Comparison of ENCODE assay signal across 17 cellular contexts in the genomic region with DNA sequence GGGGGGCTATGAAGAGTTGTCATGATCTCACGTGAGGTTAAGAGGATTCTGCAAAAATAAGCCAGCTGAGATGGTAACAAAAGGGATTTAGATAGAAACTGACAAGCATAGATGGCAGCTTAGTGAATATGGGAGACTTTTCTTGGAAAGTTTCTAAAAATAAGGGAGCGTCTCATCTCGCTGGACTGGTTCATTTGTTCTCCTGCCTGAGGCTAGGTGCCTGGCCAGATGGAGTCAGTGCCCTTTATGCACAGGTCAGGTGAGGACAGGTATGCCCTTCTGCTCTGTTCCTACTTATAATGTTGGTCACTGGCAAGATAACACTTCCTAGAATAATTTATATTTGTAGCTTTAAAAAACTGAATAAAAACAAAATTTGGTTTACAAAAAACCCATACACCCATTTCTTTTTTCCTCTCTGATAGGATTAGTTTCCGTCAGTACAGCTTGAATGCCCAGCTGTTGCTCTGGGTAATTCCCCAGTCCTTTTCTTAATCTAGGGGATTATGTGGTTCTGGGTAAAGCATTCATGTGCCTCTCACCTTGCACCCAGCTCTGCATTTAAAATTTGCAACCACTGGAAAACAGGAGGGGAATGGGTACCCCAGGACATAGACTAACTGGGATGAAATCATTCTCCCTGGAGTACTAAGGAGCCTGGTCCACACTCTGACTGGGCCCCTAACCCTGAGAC.
DNase-seq lines count a peak whose midpoint lies in the region; ATAC-seq and TF ChIP-seq lines count a peak whose summit lies in the region.
"Had no signal": no experiment of that assay in that cellular context is flagged by ENCODE, and none has a peak within 500 bp of the region (broad histone marks: within the 10 kb centered on the region; RNA-seq: fewer than 3 reads in every experiment).

No MANE protein-coding gene starts in this region.

- peak overlapping the region; percentile 11; the same call in 1 of the 2 replicates for H3K4me3 ChIP-seq in Karpas-422 (ENCODE audit: low read length)
- H3K4me3 ChIP-seq in WERI-Rb-1 (ENCODE audit: low read depth, low read length) = no peak overlapping the region
- H3K4me3 ChIP-seq in psoas muscle = no peak overlapping the region
- no peak overlapping the region for H3K4me3 ChIP-seq in testis
- H3K4me3 ChIP-seq: BLaER1 treated with 17β-estradiol and CSF1 and Interleukin-3, amounts not matched to agents 10 nM and 100 nM had no signal

- intact Hi-C loops in psoas muscle (cut with DNase I) = loop anchor here in 1 of 2 donors (1.0 to 10.0 kb wide), 3 partner anchors 13 to 153 kb away; no protein-coding TSS in a partner anchor
- intact Hi-C loops in testis (cut with DNase I; ENCODE audit: low total_unique reads) = no loop called here

- H3K9me2 ChIP-seq in Karpas-422 (replicated peaks; ENCODE audit: insufficient read depth, low read length) = no peaks in the 10 kb centered on the region

- no peaks in the 10 kb centered on the region for H3K27me3 ChIP-seq in Karpas-422 (ENCODE audit: low read length)
- no peaks in the 10 kb centered on the region for H3K27me3 ChIP-seq in WERI-Rb-1 (ENCODE audit: insufficient read depth, low read depth, severe bottlenecking)
- H3K27me3 ChIP-seq in psoas muscle (ENCODE audit: insufficient read depth in 3 of 3, low read length in 2 of 3) = no peaks in the 10 kb centered on the region
- no peaks in the 10 kb centered on the region for H3K27me3 ChIP-seq in testis
- H3K27me3 ChIP-seq: BLaER1 treated with 17β-estradiol and CSF1 and Interleukin-3, amounts not matched to agents 10 nM and 100 nM had no signal

- peak; percentile 64 for DNase-seq in D341Med (ENCODE audit: low spot score)
- no peak for DNase-seq in Karpas-422
- peak; percentile 45 for DNase-seq in WERI-Rb-1
- DNase-seq in psoas muscle = no peak
- DNase-seq in testis = no peak
- DNase-seq in AML-193 (lab: John Stamatoyannopoulos, UW) = no peak
- DNase-seq: 8988T; Calu3; CD4-positive, CD25-positive, alpha-beta regulatory T cell; DMS153; DND-41; GF-D8; HCEC 1CT; HFFc6 had no signal

- TF ChIP-seq CTCF in WERI-Rb-1 (IDR thresholded peaks at IDR 0.05; ENCODE audit: low read depth, low read length) (no peak), psoas muscle (IDR thresholded peaks at IDR 0.05) (no peak), testis (IDR thresholded peaks at IDR 0.05) (no peak)

- WGBS in psoas muscle, 3 donors = 27 to 40% (median 36%) methylated on average over 4 of the region's 4 CpGs
- WGBS in testis, 2 donors = 90 to 96% methylated on average over 4 of the region's 4 CpGs

- no peaks in the 10 kb centered on the region for H4K20me1 ChIP-seq in Karpas-422 (ENCODE audit: insufficient read depth, low read depth, low read length)

- no peak overlapping the region for H2AFZ ChIP-seq in Karpas-422 (ENCODE audit: low read length)

- H3K79me2 ChIP-seq in Karpas-422 (ENCODE audit: low read length) = no peaks in the 10 kb centered on the region

- no peaks in the 10 kb centered on the region for H3K9me3 ChIP-seq in Karpas-422 (ENCODE audit: low read length)
- no peaks in the 10 kb centered on the region for H3K9me3 ChIP-seq in WERI-Rb-1 (ENCODE audit: severe bottlenecking)
- no peaks in the 10 kb centered on the region for H3K9me3 ChIP-seq in psoas muscle
- no peaks in the 10 kb centered on the region for H3K9me3 ChIP-seq in testis
- H3K9me3 ChIP-seq: BLaER1 treated with 17β-estradiol and CSF1 and Interleukin-3, amounts not matched to agents 10 nM and 100 nM had no signal

- no peak overlapping the region for H3K9ac ChIP-seq in Karpas-422 (ENCODE audit: low read length)
- H3K9ac ChIP-seq: BLaER1 treated with 17β-estradiol and CSF1 and Interleukin-3, amounts not matched to agents 10 nM and 100 nM had no signal

- peak overlapping the region; percentile 36 for H3K27ac ChIP-seq in Karpas-422 (ENCODE audit: low read length)
- H3K27ac ChIP-seq in WERI-Rb-1 = peak overlapping the region; percentile 80
- H3K27ac ChIP-seq in psoas muscle = peak overlapping the region; percentile 78
- H3K27ac ChIP-seq in testis = no peak overlapping the region
- H3K27ac ChIP-seq: BLaER1 treated with 17β-estradiol and CSF1 and Interleukin-3, amounts not matched to agents 10 nM and 100 nM had no signal

- H3K36me3 ChIP-seq in Karpas-422 (ENCODE audit: insufficient read depth, low read length) (no peaks in the 10 kb centered on the region), WERI-Rb-1 (peaks cover 83% of the 10 kb centered on the region), psoas muscle (ENCODE audit: insufficient read depth in 1 of 2, low read depth in 1 of 2) (peaks cover 13 to 98% of the 10 kb centered on the region in 2 donors), testis (ENCODE audit: low read depth, missing control alignments) (no peaks in the 10 kb centered on the region)

- peaks cover 25% of the 10 kb centered on the region for H3K4me1 ChIP-seq in Karpas-422 (ENCODE audit: low read length)
- H3K4me1 ChIP-seq in psoas muscle = peaks cover 53% of the 10 kb centered on the region
- no peaks in the 10 kb centered on the region for H3K4me1 ChIP-seq in testis
- H3K4me1 ChIP-seq: BLaER1 treated with 17β-estradiol and CSF1 and Interleukin-3, amounts not matched to agents 10 nM and 100 nM had no signal

- peak overlapping the region; percentile 43 for H3K4me2 ChIP-seq in Karpas-422 (ENCODE audit: low read depth, low read length, poor library complexity, severe bottlenecking)
- H3K4me2 ChIP-seq: BLaER1 treated with 17β-estradiol and CSF1 and Interleukin-3, amounts not matched to agents 10 nM and 100 nM had no signal

- no peak for TF ChIP-seq POLR2A in testis (IDR thresholded peaks at IDR 0.05)

- peak; percentile 53 to 80 (median 70) for ATAC-seq in psoas muscle
- no peak for ATAC-seq in SK-N-SH treated with all-trans-retinoic acid at 6 μM for 48 hours
- ATAC-seq in GM18520 (IDR thresholded peaks at IDR 0.05; ENCODE audit: unreplicated experiment) = no peak

TF ChIP-seq in SK-N-SH treated with all-trans-retinoic acid at 6 μM for 48 hours, 23 proteins besides CTCF, POLR2A, EP300 and RAD21:
- no peak for TF ChIP-seq TCF4 (CRISPR knock-in tag; IDR thresholded peaks at IDR 0.05; ENCODE audit: borderline replicate concordance)
TF ChIP-seq in SK-N-SH treated with all-trans-retinoic acid at 6 μM for 48 hours: peak in this region for 0.

Comparison
In these comparisons a context has a peak if more than half of its experiments do, and no peak if none do; other contexts are left out.
1. DNase-seq: peak in D341Med (single experiment) and WERI-Rb-1 (single experiment); none in Karpas-422 (single experiment), psoas muscle (0 of 2), testis (single experiment) and AML-193 (0 of 2).
2. H3K27ac ChIP-seq: peak in Karpas-422 (single experiment), WERI-Rb-1 (single experiment) and psoas muscle (single experiment); none in testis (0 of 2).
3. ATAC-seq: peak in psoas muscle (4 of 4); none in SK-N-SH treated with all-trans-retinoic acid at 6 μM for 48 hours (single experiment) and GM18520 (single experiment).